ENCODE assay signal across 8 cellular contexts in the genomic region with DNA sequence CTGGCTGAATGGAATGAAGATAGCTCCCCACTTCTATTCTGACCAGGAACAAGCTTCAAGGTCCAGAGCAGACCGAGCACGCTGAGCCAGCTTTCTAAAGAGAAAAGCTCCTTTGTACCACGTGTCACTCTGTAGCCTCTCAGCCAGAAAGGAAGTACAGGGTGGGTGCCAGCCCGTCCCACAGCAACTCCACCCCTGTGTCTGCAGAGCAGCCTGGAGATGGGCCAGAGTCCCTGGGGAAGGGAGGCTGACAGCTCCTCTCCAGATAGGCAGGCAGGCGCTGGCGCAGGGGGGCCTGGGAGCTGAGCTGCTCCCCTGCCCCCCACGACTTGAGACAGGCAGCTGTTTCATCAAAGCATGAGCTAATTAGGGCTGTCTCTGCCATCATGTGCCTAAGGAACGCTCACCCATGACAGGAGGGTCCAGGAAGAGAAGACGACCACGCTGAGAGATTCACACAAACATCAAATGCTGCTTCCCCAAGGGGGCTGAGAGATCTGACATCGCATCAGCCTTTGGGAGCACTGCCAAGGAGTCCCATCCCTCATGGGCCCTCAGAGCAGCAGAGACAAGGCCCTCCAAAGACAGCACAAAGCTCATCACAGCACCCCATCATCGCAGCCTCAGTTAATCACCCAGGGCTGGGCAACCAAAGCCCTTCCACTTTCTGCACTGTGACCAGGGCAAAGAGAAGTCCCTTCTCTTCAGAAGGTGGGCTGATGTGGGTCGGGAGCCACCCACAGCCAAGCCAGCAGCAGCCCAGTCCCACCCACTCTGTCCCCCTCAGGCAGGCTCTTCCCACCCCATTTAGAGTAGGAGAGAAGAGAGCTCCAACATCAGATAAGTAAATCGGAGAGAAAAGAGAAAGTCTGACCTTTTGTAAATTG.
A peak's percentile ranks its signal among the peaks of the same experiment; 100 is the strongest.
DNase-seq lines count a peak whose midpoint lies in the region; ATAC-seq, FAIRE-seq and TF ChIP-seq lines count a peak whose summit lies in the region.

No MANE protein-coding gene starts in this region.

- H3K27me3 Mint-ChIP-seq in activated naive CD4-positive, alpha-beta T cell treated with anti-CD3 and anti-CD28 coated beads, Interleukin-2, amount 50 U/mL, for 24 hours, result no peaks in the 10 kb centered on the region

- H3K27ac ChIP-seq in cardiac muscle cell, result peak overlapping the region; percentile 46
- peak overlapping the region; percentile 39 to 83 (median 73) for H3K27ac ChIP-seq in pancreas

- intact Hi-C loops in pancreas (cut with DNase I), result no loop called here

- POLR2A ChIA-PET in BJ (lab: Charles Lee), result interaction anchor here (0.6 to 0.7 kb wide), 2 partner anchors 315 to 411 kb away, joined by 3 read pairs; a partner anchor contains a TSS

- DNase-seq in BJ (ENCODE audit: low read depth) (peak; percentile 10), NCI-H1694 treated with DMSO at 0.1 percent for 48 hours (lab: John Stamatoyannopoulos, UW) (peak; percentile 91), cardiac muscle cell (ENCODE audit: low read depth in 1 of 2, low spot score in 1 of 2) (peak; percentile 62 to 78), pancreas (peak; percentile 79 to 94 (median 88))

- peaks cover 24% of the 10 kb centered on the region for H3K4me1 ChIP-seq in cardiac muscle cell (ENCODE audit: low read depth)
- peaks cover 45 to 67% (median 54%) of the 10 kb centered on the region in 3 donors for H3K4me1 ChIP-seq in pancreas

- no peak for TF ChIP-seq CTCF in BJ (IDR thresholded peaks at IDR 0.05; ENCODE audit: insufficient read depth, low read depth, low read length)
- no peak for TF ChIP-seq CTCF in cardiac muscle cell (IDR thresholded peaks at IDR 0.05; ENCODE audit: low read depth, low read length)
- TF ChIP-seq CTCF in pancreas (IDR thresholded peaks at IDR 0.05), result no peak

- no peak overlapping the region for H3K27ac Mint-ChIP-seq in activated naive CD4-positive, alpha-beta T cell treated with anti-CD3 and anti-CD28 coated beads, Interleukin-2, amount 50 U/mL, for 24 hours

- peaks cover 19% of the 10 kb centered on the region for H3K4me1 Mint-ChIP-seq in activated naive CD4-positive, alpha-beta T cell treated with anti-CD3 and anti-CD28 coated beads, Interleukin-2, amount 50 U/mL, for 24 hours

- peaks cover 1% of the 10 kb centered on the region; the same call in 1 of the 2 replicates for H3K36me3 ChIP-seq in BJ (ENCODE audit: control insufficient read depth, insufficient read depth, low read length)
- H3K36me3 ChIP-seq in cardiac muscle cell, result no peaks in the 10 kb centered on the region
- no peaks in the 10 kb centered on the region for H3K36me3 ChIP-seq in pancreas

- ATAC-seq in GM18868 (IDR thresholded peaks at IDR 0.05; ENCODE audit: unreplicated experiment) (peak; percentile 57), pancreas (peak; percentile 77 to 82 (median 80)), HG03565 (IDR thresholded peaks at IDR 0.05; ENCODE audit: unreplicated experiment) (no peak), HG02623 (IDR thresholded peaks at IDR 0.05; ENCODE audit: unreplicated experiment) (no peak)

- H3K9me3 ChIP-seq in cardiac muscle cell (ENCODE audit: low read depth) (no peaks in the 10 kb centered on the region), pancreas (no peaks in the 10 kb centered on the region)

- H3K4me3 ChIP-seq in BJ (ENCODE audit: low read depth, low read length), result no peak overlapping the region
- no peak overlapping the region for H3K4me3 ChIP-seq in cardiac muscle cell
- H3K4me3 ChIP-seq in pancreas, result no peak overlapping the region

- no peaks in the 10 kb centered on the region for H3K9me3 Mint-ChIP-seq in activated naive CD4-positive, alpha-beta T cell treated with anti-CD3 and anti-CD28 coated beads, Interleukin-2, amount 50 U/mL, for 24 hours

- peak; percentile 47 for FAIRE-seq in pancreas (lab: Jason Lieb, UNC)

- WGBS in pancreas, 2 donors, result 28 to 29% methylated on average over 14 of the region's 14 CpGs

- CTCF ChIA-PET in BJ (lab: Yijun Ruan, JAX), result no interaction called here

- H3K27me3 ChIP-seq in BJ (ENCODE audit: control insufficient read depth, insufficient read depth, low read length) (no peaks in the 10 kb centered on the region), cardiac muscle cell (no peaks in the 10 kb centered on the region), pancreas (no peaks in the 10 kb centered on the region)

- H3K4me3 Mint-ChIP-seq in activated naive CD4-positive, alpha-beta T cell treated with anti-CD3 and anti-CD28 coated beads, Interleukin-2, amount 50 U/mL, for 24 hours, result peak overlapping the region; percentile 26

- peaks cover 2% of the 10 kb centered on the region for H3K36me3 Mint-ChIP-seq in activated naive CD4-positive, alpha-beta T cell treated with anti-CD3 and anti-CD28 coated beads, Interleukin-2, amount 50 U/mL, for 24 hours

Comparison
In these comparisons a context has a peak if more than half of its experiments do, and no peak if none do; other contexts are left out.
1. DNase-seq: peak in every context shown above with its lines; median percentile 91 in NCI-H1694 treated with DMSO at 0.1 percent for 48 hours; 88 in pancreas; 70 in cardiac muscle cell; 10 in BJ.
2. ATAC-seq: peak in GM18868 (single experiment) and pancreas (4 of 4); none in HG03565 (single experiment) and HG02623 (single experiment).